In the genomic region with DNA sequence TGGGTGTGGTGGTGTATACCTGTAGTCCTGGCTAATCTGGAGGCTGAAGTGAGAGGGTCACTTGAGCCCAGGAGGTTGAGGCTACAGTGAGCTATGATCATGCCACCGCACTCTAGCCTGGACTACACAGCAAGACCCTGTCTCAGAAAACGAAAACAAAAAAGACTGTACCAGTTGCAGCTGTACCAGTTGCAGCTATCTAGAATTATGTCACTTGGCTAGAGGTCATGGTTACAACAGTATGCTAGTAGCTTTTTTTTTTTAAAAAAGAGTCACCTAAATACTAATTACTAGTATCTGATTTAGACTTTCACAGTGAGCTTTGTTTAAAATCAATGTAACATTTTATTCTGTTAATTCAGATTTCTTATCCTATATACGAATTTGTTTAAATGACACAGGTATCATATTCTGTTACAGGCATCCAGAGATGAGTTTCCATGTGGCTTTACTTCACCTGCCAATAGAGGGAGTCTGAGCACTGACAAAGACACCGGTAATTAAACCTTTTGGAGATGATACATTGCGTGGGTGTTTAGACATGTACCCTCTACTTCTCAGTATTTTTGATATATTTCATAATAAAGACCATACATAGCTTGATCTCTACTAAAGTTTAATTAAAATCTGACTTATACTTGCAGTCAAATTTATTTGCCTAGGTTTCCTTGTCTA, we compare ENCODE assay signal across 8 cellular contexts.
DNase-seq lines count a peak whose midpoint lies in the region; ATAC-seq and TF ChIP-seq lines count a peak whose summit lies in the region.

No MANE protein-coding gene starts in this region.

- in situ Hi-C loops in brain microvascular endothelial cell (cut with HindIII; ENCODE audit: low pct_ligation_motif_present, low sequenced_read_pairs) = no loop called here

- H3K4me3 Mint-ChIP-seq in CD8-positive, alpha-beta T cell = no peak overlapping the region

- H3K4me3 ChIP-seq in brain microvascular endothelial cell (ENCODE audit: low read depth, low read length) (no peak overlapping the region), retinal pigment epithelial cell (ENCODE audit: low read length) (no peak overlapping the region), dorsolateral prefrontal cortex (no peak overlapping the region)
- H3K4me3 ChIP-seq in CD8-positive, alpha-beta T cell (ENCODE audit: low read depth, low read length) = no peak overlapping the region

- TF ChIP-seq CTCF in brain microvascular endothelial cell (IDR thresholded peaks at IDR 0.05; ENCODE audit: low read depth, low read length, missing control alignments) = peak; percentile 53
- TF ChIP-seq CTCF in retinal pigment epithelial cell (conservative IDR thresholded peaks at IDR 0.05; ENCODE audit: low read depth, low read length) = peak; percentile 44
- no peak for TF ChIP-seq CTCF in CD8-positive, alpha-beta T cell (IDR thresholded peaks at IDR 0.05)
- peak in 25 of 56 donors; percentile 6 to 41 (median 26) for TF ChIP-seq CTCF in dorsolateral prefrontal cortex (IDR thresholded peaks at IDR 0.05 in 54 of 56, conservative IDR thresholded peaks at IDR 0.05 in 2 of 56; ENCODE audit: low read depth in 1 of 56, partially characterized antibody in 56 of 56)

- H3K9me3 Mint-ChIP-seq in CD8-positive, alpha-beta T cell = no peaks in the 10 kb centered on the region

- H3K27ac ChIP-seq in brain microvascular endothelial cell = no peak overlapping the region
- H3K27ac ChIP-seq in CD8-positive, alpha-beta T cell (ENCODE audit: low read depth, low read length) = no peak overlapping the region
- H3K27ac ChIP-seq in dorsolateral prefrontal cortex = no peak overlapping the region

- H3K27me3 Mint-ChIP-seq in CD8-positive, alpha-beta T cell (ENCODE audit: low read depth) = no peaks in the 10 kb centered on the region

- H3K27ac Mint-ChIP-seq in CD8-positive, alpha-beta T cell = no peak overlapping the region

- no peaks in the 10 kb centered on the region for H3K4me1 Mint-ChIP-seq in CD8-positive, alpha-beta T cell (ENCODE audit: low read depth)

- peaks cover 54% of the 10 kb centered on the region for H3K36me3 Mint-ChIP-seq in CD8-positive, alpha-beta T cell

- intact Hi-C loops in CD8-positive, alpha-beta T cell (cut with DNase I, micrococcal nuclease) = loop anchor here in 1 of 2 experiments (10.0 kb wide), 1 partner anchor 48 kb away; no protein-coding TSS in a partner anchor
- intact Hi-C loops in dorsolateral prefrontal cortex (cut with DNase I) = no loop called here

- no peaks in the 10 kb centered on the region for H3K9me3 ChIP-seq in CD8-positive, alpha-beta T cell (ENCODE audit: low read length)

- ATAC-seq in CD8-positive, alpha-beta T cell = no peak

- CTCF ChIA-PET in CD8-positive, alpha-beta T cell (lab: Charles Lee) = interaction anchor here (0.9 kb wide), 1 partner anchor 13 kb away, joined by 3 read pairs; no protein-coding TSS in a partner anchor

- H3K4me1 ChIP-seq in CD8-positive, alpha-beta T cell (ENCODE audit: insufficient read depth, low read length) = no peaks in the 10 kb centered on the region

- H3K27me3 ChIP-seq in brain microvascular endothelial cell (replicated peaks) (no peaks in the 10 kb centered on the region), dorsolateral prefrontal cortex (peaks cover 0 to 75% (median 20%) of the 10 kb centered on the region in 45 donors)
- H3K27me3 ChIP-seq in CD8-positive, alpha-beta T cell (ENCODE audit: insufficient read depth, low read length) = no peaks in the 10 kb centered on the region

- POLR2A ChIA-PET in CD8-positive, alpha-beta T cell (lab: Charles Lee) = interaction anchor here (1.0 kb wide), 1 partner anchor 12 kb away, joined by 3 read pairs; no protein-coding TSS in a partner anchor

- H3K36me3 ChIP-seq in brain microvascular endothelial cell (replicated peaks) = no peaks in the 10 kb centered on the region
- H3K36me3 ChIP-seq in CD8-positive, alpha-beta T cell (ENCODE audit: insufficient read depth, low read length) = peaks cover 48% of the 10 kb centered on the region

- DNase-seq in SIG-M5 treated with dmso at 0.1 percent for 504 hours (lab: John Stamatoyannopoulos, UW; ENCODE audit: unreplicated experiment) (peak; percentile 36), SIG-M5 (lab: John Stamatoyannopoulos, UW) (no peak), M059J (ENCODE audit: low read depth) (peak; percentile 30), brain microvascular endothelial cell (no peak), retinal pigment epithelial cell (ENCODE audit: low read depth) (no peak), NCI-H510A (lab: John Stamatoyannopoulos, UW) (no peak), dorsolateral prefrontal cortex (no peak)
- no peak for DNase-seq in CD8-positive, alpha-beta T cell

Comparison
In these comparisons a context has a peak if more than half of its experiments do, and no peak if none do; other contexts are left out.
1. DNase-seq: peak in SIG-M5 treated with dmso at 0.1 percent for 504 hours (single experiment) and M059J (single experiment); none in SIG-M5 (single experiment), brain microvascular endothelial cell (single experiment), retinal pigment epithelial cell (single experiment), CD8-positive, alpha-beta T cell (0 of 7), NCI-H510A (single experiment) and dorsolateral prefrontal cortex (0 of 10).